In the genomic region with DNA sequence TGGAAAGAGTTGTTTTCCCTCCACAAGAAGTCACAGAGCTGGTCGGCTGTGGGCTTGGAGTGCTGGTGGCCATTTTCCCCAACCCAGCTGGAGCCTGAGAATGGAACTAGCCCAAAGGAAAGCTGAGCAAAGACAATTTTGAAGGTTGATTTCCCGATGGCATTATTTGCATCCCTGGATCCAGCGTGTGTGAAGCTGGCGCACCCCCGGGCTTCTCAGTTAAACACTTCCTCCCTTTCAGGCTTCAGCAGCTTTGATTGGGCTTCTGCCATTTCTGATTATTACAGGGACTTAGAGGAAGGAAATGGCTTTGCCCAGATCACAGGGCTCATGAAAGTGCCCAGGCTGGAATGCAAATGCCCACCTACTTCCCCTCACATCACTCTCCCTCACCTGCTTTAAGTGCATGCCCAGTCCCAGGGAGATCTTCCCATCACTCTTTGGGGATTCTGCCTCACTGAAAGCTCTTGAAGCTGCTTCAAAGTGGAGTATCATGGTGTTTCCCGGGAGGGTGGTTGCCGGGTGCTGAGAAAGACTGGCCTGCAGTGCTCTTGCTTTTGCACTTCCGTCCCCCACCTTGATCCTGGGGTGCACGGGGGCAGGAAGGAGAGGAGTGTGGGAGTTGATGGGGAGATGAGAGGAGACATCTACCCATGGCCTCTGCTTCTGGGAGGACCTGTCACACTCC, we compare ENCODE assay signal across 16 cellular contexts. TPM values are rescaled to one million over a fixed set of nuclear protein-coding genes. Genes with fewer than 3 reads are reported as not detected.
DNase-seq lines count a peak whose midpoint lies in the region; ATAC-seq and TF ChIP-seq lines count a peak whose summit lies in the region.
"Had no signal": no experiment of that assay in that cellular context is flagged by ENCODE, and none has a peak within 500 bp of the region (broad histone marks: within the 10 kb centered on the region; RNA-seq: fewer than 3 reads in every experiment).

No MANE protein-coding gene starts in this region.

- DNase-seq in right atrium auricular region (ENCODE audit: low spot score): peak; percentile 26
- no peak for DNase-seq in heart left ventricle
- DNase-seq in kidney glomerular epithelial cell (lab: John Stamatoyannopoulos, UW): peak; percentile 19
- DNase-seq in renal cortical epithelial cell (ENCODE audit: low read depth): peak; percentile 39
- DNase-seq in MG63: no peak
- DNase-seq in stimulated activated CD4-positive, alpha-beta T cell treated with anti-CD3 and anti-CD28 coated beads, Interleukin-4, amount 100 ng/mL, for 24 hours: no peak
- DNase-seq: COR-L47, DMS153, H7, KG1, NCI-H1048, NCI-H226, NCI-H524 treated with DMSO at 0.1 percent for 48 hours had no signal

- no peak for TF ChIP-seq POLR2A in heart left ventricle (IDR thresholded peaks at IDR 0.05)

- H3K27me3 ChIP-seq in right atrium auricular region (no peaks in the 10 kb centered on the region), heart left ventricle (peaks cover 0 to 15% (median 0%) of the 10 kb centered on the region in 9 donors), MG63 (peaks cover 2% of the 10 kb centered on the region; the same call in 1 of the 2 replicates)

- ATAC-seq in heart left ventricle (no peak), GM21390 (IDR thresholded peaks at IDR 0.05; ENCODE audit: unreplicated experiment) (no peak)
- ATAC-seq: HepG2, Right ventricle myocardium inferior had no signal

- intact Hi-C loops in heart left ventricle (cut with DNase I): no loop called here

- TF ChIP-seq CTCF in right atrium auricular region (IDR thresholded peaks at IDR 0.05) (no peak), heart left ventricle (IDR thresholded peaks at IDR 0.05) (no peak)

- 76 to 84% (median 83%) methylated on average over 9 of the region's 9 CpGs for WGBS in heart left ventricle, 4 donors

- H3K4me3 ChIP-seq in right atrium auricular region (no peak overlapping the region), heart left ventricle (no peak overlapping the region), MG63 (no peak overlapping the region)

- no peaks in the 10 kb centered on the region for H3K9me3 ChIP-seq in right atrium auricular region
- no peaks in the 10 kb centered on the region for H3K9me3 ChIP-seq in heart left ventricle
- H3K9me3 ChIP-seq in MG63: no peaks in the 10 kb centered on the region

- H3K36me3 ChIP-seq in right atrium auricular region (no peaks in the 10 kb centered on the region), heart left ventricle (no peaks in the 10 kb centered on the region), MG63 (no peaks in the 10 kb centered on the region)

- no peak overlapping the region for H3K27ac ChIP-seq in right atrium auricular region
- H3K27ac ChIP-seq in heart left ventricle: no peak overlapping the region

- H3K4me1 ChIP-seq in right atrium auricular region (peaks cover 0 to 6% of the 10 kb centered on the region in 2 donors), heart left ventricle (peaks cover 0 to 8% (median 0%) of the 10 kb centered on the region in 12 donors)

RNA-seq across cellular contexts. Expression of gene PHACTR3, which starts 28.2 kb away (rescaled TPM):
- total RNA-seq in right atrium auricular region (10 to 100 TPM in 1 of 2 donors, under 1 TPM in 1; 0.86 to 24.2 TPM), heart left ventricle (10 to 100 TPM in 1 of 9 donors, 1 to 10 TPM in 6, under 1 TPM in 2; 0.59 to 14.6 (median 4.3) TPM), renal cortical epithelial cell (0.52 and 1.6 TPM in 2 replicates)
- 1 to 10 TPM in 1 of 2 donors, under 1 TPM in 1; 0.19 to 3.5 TPM for polyA plus RNA-seq in heart left ventricle
- not detected in 2 replicates for total RNA-seq in MG63 (2014; rRNA removed; shearing (Covaris generic); ENCODE audit: low replicate concordance)
- total RNA-seq: HepG2 had no signal
- polyA plus RNA-seq: HepG2 had no signal

Comparison
In these comparisons a context has a peak if more than half of its experiments do, and no peak if none do; other contexts are left out.
1. DNase-seq: peak in right atrium auricular region (single experiment), kidney glomerular epithelial cell (single experiment) and renal cortical epithelial cell (single experiment); none in heart left ventricle (0 of 5), MG63 (single experiment) and stimulated activated CD4-positive, alpha-beta T cell treated with anti-CD3 and anti-CD28 coated beads, Interleukin-4, amount 100 ng/mL, for 24 hours (single experiment).